In the genomic region with DNA sequence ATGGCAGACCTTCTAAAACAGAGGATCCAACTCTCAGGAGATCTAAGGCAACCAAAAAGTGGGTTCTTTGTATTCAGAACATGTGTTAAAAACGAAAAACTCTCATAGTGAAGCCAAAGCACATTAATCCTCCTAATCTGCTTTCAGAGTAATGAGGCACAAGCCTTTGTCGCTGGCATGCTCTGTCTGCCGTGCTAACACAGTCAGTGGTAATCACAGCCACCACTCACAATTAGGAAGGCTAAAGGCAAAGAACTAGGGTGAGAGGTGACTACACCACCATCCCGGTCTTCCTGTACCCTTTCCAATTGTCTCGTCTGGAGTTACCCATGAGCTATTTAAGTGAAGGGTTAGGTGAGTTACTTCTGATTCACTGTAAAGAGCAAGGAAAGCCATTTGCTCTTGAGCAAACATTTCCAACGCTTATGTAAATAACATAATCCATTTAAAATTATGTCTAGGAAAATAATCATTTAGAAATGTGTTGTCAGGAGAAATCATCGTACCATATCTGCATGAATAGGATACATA, we compare ENCODE assay signal across 1 cellular context.
TF ChIP-seq lines count a peak whose summit lies in the region.

No MANE protein-coding gene starts in this region.

TF ChIP-seq in GM23338, 12 proteins besides CTCF, POLR2A, EP300 and RAD21 (continued from another document):
- TF ChIP-seq, protein P1, sequence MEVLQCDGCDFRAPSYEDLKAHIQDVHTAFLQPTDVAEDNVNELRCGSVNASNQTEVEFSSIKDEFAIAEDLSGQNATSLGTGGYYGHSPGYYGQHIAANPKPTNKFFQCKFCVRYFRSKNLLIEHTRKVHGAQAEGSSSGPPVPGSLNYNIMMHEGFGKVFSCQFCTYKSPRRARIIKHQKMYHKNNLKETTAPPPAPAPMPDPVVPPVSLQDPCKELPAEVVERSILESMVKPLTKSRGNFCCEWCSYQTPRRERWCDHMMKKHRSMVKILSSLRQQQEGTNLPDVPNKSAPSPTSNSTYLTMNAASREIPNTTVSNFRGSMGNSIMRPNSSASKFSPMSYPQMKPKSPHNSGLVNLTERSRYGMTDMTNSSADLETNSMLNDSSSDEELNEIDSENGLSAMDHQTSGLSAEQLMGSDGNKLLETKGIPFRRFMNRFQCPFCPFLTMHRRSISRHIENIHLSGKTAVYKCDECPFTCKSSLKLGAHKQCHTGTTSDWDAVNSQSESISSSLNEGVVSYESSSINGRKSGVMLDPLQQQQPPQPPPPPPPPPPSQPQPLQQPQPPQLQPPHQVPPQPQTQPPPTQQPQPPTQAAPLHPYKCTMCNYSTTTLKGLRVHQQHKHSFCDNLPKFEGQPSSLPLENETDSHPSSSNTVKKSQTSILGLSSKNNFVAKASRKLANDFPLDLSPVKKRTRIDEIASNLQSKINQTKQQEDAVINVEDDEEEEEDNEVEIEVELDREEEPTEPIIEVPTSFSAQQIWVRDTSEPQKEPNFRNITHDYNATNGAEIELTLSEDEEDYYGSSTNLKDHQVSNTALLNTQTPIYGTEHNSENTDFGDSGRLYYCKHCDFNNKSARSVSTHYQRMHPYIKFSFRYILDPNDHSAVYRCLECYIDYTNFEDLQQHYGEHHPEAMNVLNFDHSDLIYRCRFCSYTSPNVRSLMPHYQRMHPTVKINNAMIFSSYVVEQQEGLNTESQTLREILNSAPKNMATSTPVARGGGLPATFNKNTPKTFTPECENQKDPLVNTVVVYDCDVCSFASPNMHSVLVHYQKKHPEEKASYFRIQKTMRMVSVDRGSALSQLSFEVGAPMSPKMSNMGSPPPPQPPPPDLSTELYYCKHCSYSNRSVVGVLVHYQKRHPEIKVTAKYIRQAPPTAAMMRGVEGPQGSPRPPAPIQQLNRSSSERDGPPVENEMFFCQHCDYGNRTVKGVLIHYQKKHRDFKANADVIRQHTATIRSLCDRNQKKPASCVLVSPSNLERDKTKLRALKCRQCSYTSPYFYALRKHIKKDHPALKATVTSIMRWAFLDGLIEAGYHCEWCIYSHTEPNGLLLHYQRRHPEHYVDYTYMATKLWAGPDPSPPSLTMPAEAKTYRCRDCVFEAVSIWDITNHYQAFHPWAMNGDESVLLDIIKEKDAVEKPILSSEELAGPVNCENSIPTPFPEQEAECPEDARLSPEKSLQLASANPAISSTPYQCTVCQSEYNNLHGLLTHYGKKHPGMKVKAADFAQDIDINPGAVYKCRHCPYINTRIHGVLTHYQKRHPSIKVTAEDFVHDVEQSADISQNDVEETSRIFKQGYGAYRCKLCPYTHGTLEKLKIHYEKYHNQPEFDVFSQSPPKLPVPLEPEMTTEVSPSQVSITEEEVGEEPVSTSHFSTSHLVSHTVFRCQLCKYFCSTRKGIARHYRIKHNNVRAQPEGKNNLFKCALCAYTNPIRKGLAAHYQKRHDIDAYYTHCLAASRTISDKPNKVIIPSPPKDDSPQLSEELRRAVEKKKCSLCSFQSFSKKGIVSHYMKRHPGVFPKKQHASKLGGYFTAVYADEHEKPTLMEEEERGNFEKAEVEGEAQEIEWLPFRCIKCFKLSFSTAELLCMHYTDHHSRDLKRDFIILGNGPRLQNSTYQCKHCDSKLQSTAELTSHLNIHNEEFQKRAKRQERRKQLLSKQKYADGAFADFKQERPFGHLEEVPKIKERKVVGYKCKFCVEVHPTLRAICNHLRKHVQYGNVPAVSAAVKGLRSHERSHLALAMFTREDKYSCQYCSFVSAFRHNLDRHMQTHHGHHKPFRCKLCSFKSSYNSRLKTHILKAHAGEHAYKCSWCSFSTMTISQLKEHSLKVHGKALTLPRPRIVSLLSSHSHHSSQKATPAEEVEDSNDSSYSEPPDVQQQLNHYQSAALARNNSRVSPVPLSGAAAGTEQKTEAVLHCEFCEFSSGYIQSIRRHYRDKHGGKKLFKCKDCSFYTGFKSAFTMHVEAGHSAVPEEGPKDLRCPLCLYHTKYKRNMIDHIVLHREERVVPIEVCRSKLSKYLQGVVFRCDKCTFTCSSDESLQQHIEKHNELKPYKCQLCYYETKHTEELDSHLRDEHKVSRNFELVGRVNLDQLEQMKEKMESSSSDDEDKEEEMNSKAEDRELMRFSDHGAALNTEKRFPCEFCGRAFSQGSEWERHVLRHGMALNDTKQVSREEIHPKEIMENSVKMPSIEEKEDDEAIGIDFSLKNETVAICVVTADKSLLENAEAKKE (CRISPR knock-in tag; IDR thresholded peaks at IDR 0.05): no peak
- TF ChIP-seq ZNF331 (CRISPR knock-in tag; IDR thresholded peaks at IDR 0.05; ENCODE audit: low read depth) (no peak), POLR2AphosphoS5 (IDR thresholded peaks at IDR 0.05; ENCODE audit: low read depth) (no peak), EZH2 (IDR thresholded peaks at IDR 0.05; ENCODE audit: low read depth, unreplicated experiment) (no peak), CREB1 (CRISPR knock-in tag; IDR thresholded peaks at IDR 0.05; ENCODE audit: low read depth) (no peak), REST (IDR thresholded peaks at IDR 0.05; ENCODE audit: unreplicated experiment) (no peak), JUNB (IDR thresholded peaks at IDR 0.05; ENCODE audit: unreplicated experiment) (no peak), ZNF114 (CRISPR knock-in tag; IDR thresholded peaks at IDR 0.05) (no peak)
- TF ChIP-seq, protein P2, sequence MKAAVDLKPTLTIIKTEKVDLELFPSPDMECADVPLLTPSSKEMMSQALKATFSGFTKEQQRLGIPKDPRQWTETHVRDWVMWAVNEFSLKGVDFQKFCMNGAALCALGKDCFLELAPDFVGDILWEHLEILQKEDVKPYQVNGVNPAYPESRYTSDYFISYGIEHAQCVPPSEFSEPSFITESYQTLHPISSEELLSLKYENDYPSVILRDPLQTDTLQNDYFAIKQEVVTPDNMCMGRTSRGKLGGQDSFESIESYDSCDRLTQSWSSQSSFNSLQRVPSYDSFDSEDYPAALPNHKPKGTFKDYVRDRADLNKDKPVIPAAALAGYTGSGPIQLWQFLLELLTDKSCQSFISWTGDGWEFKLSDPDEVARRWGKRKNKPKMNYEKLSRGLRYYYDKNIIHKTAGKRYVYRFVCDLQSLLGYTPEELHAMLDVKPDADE (IDR thresholded peaks at IDR 0.05): no peak
